22 cellular contexts compared by ENCODE assay signal in the genomic region with DNA sequence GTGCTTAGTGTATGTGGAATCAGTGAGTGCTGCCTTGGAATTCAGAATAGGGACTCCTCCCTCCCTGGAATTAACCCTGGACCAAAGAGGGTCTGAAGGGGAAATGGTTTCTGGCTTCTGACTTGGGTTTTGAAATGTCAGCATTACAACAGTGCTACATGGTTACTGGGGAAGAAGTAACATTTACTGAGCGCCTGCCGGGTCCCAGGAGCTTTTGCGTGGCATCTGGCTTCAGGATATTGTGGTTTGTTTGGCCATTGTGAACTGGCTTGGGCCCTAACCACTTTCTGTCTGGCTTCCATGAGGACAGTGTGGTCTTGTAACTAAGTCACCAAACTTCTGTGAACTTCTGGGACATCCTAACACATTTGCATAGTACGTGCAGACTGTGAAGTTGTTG. TPM values are rescaled to one million over a fixed set of nuclear protein-coding genes. Genes with fewer than 3 reads are reported as not detected.
A peak's percentile ranks its signal among the peaks of the same experiment; 100 is the strongest.
DNase-seq lines count a peak whose midpoint lies in the region; ATAC-seq and TF ChIP-seq lines count a peak whose summit lies in the region.
"Had no signal": no experiment of that assay in that cellular context is flagged by ENCODE, and none has a peak within 500 bp of the region (broad histone marks: within the 10 kb centered on the region; RNA-seq: fewer than 3 reads in every experiment).

No MANE protein-coding gene starts in this region.

- H3K27me3 ChIP-seq in Panc1 (ENCODE audit: control insufficient read depth, insufficient read depth, low read length) (no peaks in the 10 kb centered on the region), gastroesophageal sphincter (no peaks in the 10 kb centered on the region), sigmoid colon (no peaks in the 10 kb centered on the region)
- H3K27me3 ChIP-seq: dorsolateral prefrontal cortex had no signal

- no peak for TF ChIP-seq EP300 in gastroesophageal sphincter (IDR thresholded peaks at IDR 0.05)
- no peak for TF ChIP-seq EP300 in sigmoid colon (IDR thresholded peaks at IDR 0.05)

- H3K27ac ChIP-seq in Panc1 (ENCODE audit: low read length) (peak overlapping the region; percentile 42; the same call in 1 of the 2 replicates), gastroesophageal sphincter (peak overlapping the region; percentile 56 to 93 (median 88)), sigmoid colon (peak overlapping the region; percentile 87 to 93 (median 92))
- H3K27ac ChIP-seq: RWPE1 had no signal

- no peak for ATAC-seq in Panc1
- ATAC-seq in gastroesophageal sphincter, result no peak
- ATAC-seq in HG03196 (IDR thresholded peaks at IDR 0.05; ENCODE audit: unreplicated experiment), result no peak
- ATAC-seq in GM18858 (IDR thresholded peaks at IDR 0.05; ENCODE audit: unreplicated experiment), result no peak
- ATAC-seq: HepG2 had no signal

- CTCF ChIA-PET in Panc1 (lab: Charles Lee), result no interaction called here

- H3K4me3 ChIP-seq in Panc1 (ENCODE audit: low read depth in 2 of 2, low read length in 2 of 2) (no peak overlapping the region), gastroesophageal sphincter (no peak overlapping the region), sigmoid colon (no peak overlapping the region)
- H3K4me3 ChIP-seq: dorsolateral prefrontal cortex had no signal

- in situ Hi-C loops in Panc1 (cut with HindIII; ENCODE audit: low pct_unique_long_range_greater_than_20kb, low sequenced_read_pairs), result no loop called here

- DNase-seq in AG20443 (ENCODE audit: low spot score) (peak; percentile 64), Panc1 (ENCODE audit: low read depth, low spot score) (no peak), sigmoid colon (no peak), NCI-H524 (lab: John Stamatoyannopoulos, UW) (no peak), activated gamma-delta T cell (lab: John Stamatoyannopoulos, UW) (no peak)
- DNase-seq: activated gamma-delta T cell treated with Interleukin-2 at 50 U/mL for 16 hours; COR-L47; dorsolateral prefrontal cortex; NCI-H1048; NCI-H2107; NCI-H69; nephron progenitor cell; retina; stimulated activated CD4-positive, alpha-beta T cell treated with anti-CD3 and anti-CD28 coated beads, Interleukin-4, amount 100 ng/mL, for 1 hour had no signal

- POLR2A ChIA-PET in Panc1 (lab: Charles Lee), result no interaction called here

- TF ChIP-seq CTCF in Panc1 (IDR thresholded peaks at IDR 0.05), result no peak
- TF ChIP-seq CTCF in gastroesophageal sphincter (IDR thresholded peaks at IDR 0.05), result no peak
- no peak for TF ChIP-seq CTCF in sigmoid colon (IDR thresholded peaks at IDR 0.05)

- H3K4me1 ChIP-seq in Panc1 (ENCODE audit: control insufficient read depth, insufficient read depth, low read length), result peaks cover 56% of the 10 kb centered on the region
- peaks cover 10 to 98% (median 41%) of the 10 kb centered on the region in 3 donors for H3K4me1 ChIP-seq in gastroesophageal sphincter
- H3K4me1 ChIP-seq in sigmoid colon, result peaks cover 0 to 97% (median 85%) of the 10 kb centered on the region in 4 donors

- no peaks in the 10 kb centered on the region for H3K9me3 ChIP-seq in Panc1 (ENCODE audit: control insufficient read depth, insufficient read depth, low read depth, low read length)
- no peaks in the 10 kb centered on the region for H3K9me3 ChIP-seq in gastroesophageal sphincter
- H3K9me3 ChIP-seq in sigmoid colon, result no peaks in the 10 kb centered on the region

- TF ChIP-seq POLR2A in gastroesophageal sphincter (IDR thresholded peaks at IDR 0.05), result no peak
- no peak for TF ChIP-seq POLR2A in sigmoid colon (IDR thresholded peaks at IDR 0.05)

- 87% methylated on average over 4 of the region's 4 CpGs; no CpG with 5 or more reads in 1 of the 2 donors for WGBS in gastroesophageal sphincter (ENCODE audit: low coverage in 1 of 2), 2 donors
- WGBS in sigmoid colon, 2 donors, result 63 to 78% methylated on average over 4 of the region's 4 CpGs

- H3K36me3 ChIP-seq in Panc1 (ENCODE audit: control insufficient read depth, insufficient read depth, low read length) (0 out of 2 replicates have a peak, but pooled peaks cover 3% of the 10 kb centered on the region), gastroesophageal sphincter (no peaks in the 10 kb centered on the region), sigmoid colon (no peaks in the 10 kb centered on the region)

- no TSS peak for BruUV-seq in Panc1 (replicated peaks; lab: Mats Ljungman, UMichigan)

- intact Hi-C loops in Panc1 (cut with micrococcal nuclease; ENCODE audit: unreplicated experiment) (no loop called here), sigmoid colon (cut with DNase I) (no loop called here)

RNA-seq across cellular contexts. Expression of a gene that starts 21.3 kb away (rescaled TPM):
- 199 TPM for total RNA-seq in Panc1 (2021; ENCODE audit: unreplicated experiment)
- polyA plus RNA-seq in Panc1 (2012; ENCODE audit: insufficient read length), result 415 TPM
- 10 to 100 TPM; 51.9 to 66.7 (median 58.1) TPM for total RNA-seq in gastroesophageal sphincter
- 10 to 100 TPM; 55.4 to 76.4 (median 67.4) TPM for total RNA-seq in sigmoid colon
- 100 to 1,000 TPM in 1 of 3 donors, 10 to 100 TPM in 2; 43.0 to 100 (median 70.9) TPM for polyA plus RNA-seq in sigmoid colon

RNA-seq across cellular contexts. Expression of a gene that starts 55.8 kb away (rescaled TPM):
- 0.21 TPM for total RNA-seq in Panc1 (2021; ENCODE audit: unreplicated experiment)
- 0.94 TPM for polyA plus RNA-seq in Panc1 (2012; ENCODE audit: insufficient read length)
- total RNA-seq in gastroesophageal sphincter, result 100 to 1,000 TPM in 2 of 4 donors, 10 to 100 TPM in 2; 37.1 to 176 (median 122) TPM
- 100 to 1,000 TPM; 161 to 184 (median 170) TPM for total RNA-seq in sigmoid colon
- polyA plus RNA-seq in sigmoid colon, result 10 to 100 TPM in 1 of 3 donors, 1 to 10 TPM in 1, not detected in 1; 6.0 to 14.4 TPM
- total RNA-seq: astrocyte; G401; HepG2; T-helper 1 cell treated with Interleukin-12 subunit alpha and Interleukin-12 subunit beta and Interleukin-4 antibody, amounts not matched to agents 30 ng/mL and 1 ng/mL, for 36 hours had no signal

Comparison
In these comparisons a context has a peak if more than half of its experiments do, and no peak if none do; other contexts are left out.
1. H3K27ac ChIP-seq: peak in every context shown above with its lines; median percentile 92 in sigmoid colon; 88 in gastroesophageal sphincter; 42 in Panc1.
2. RNA of a gene that starts 55.8 kb away (total RNA-seq): 161 to 184 TPM in sigmoid colon and 37.1 to 176 TPM in gastroesophageal sphincter; 0.21 TPM in Panc1 (single experiment); every median in the first group is over 10 times any median in the second.